Comparison of ENCODE assay signal across 1 cellular context in genomic region chr10:7895699-7896090, GRCh38.
A peak's percentile ranks its signal among the peaks of the same experiment; 100 is the strongest.
TF ChIP-seq lines count a peak whose summit lies in the region.

No MANE protein-coding gene starts in this region.

TF ChIP-seq in K562, 482 proteins besides CTCF, POLR2A, EP300 and RAD21 (continued from another document):
- no peak for TF ChIP-seq HINFP (tag; conservative IDR thresholded peaks at IDR 0.05; ENCODE audit: low read depth)
- TF ChIP-seq E4F1 (CRISPR knock-in tag; IDR thresholded peaks at IDR 0.05; ENCODE audit: borderline replicate concordance), result no peak
- no peak for TF ChIP-seq ZC3H11A (IDR thresholded peaks at IDR 0.05; ENCODE audit: low read depth, low read length)
- no peak for TF ChIP-seq ZBTB9 (CRISPR knock-in tag; IDR thresholded peaks at IDR 0.05)
- TF ChIP-seq CBX1 (IDR thresholded peaks at IDR 0.05; ENCODE audit: low read depth), result no peak
- no peak for TF ChIP-seq ZSCAN29 (IDR thresholded peaks at IDR 0.05)
- 0 out of 2 replicates have a peak, but pooled peaks have one; percentile 5 for TF ChIP-seq ZNF316 (IDR thresholded peaks at IDR 0.05)
- no peak for TF ChIP-seq HDAC8 (tag; IDR thresholded peaks at IDR 0.05)
- TF ChIP-seq ETS2 (tag; IDR thresholded peaks at IDR 0.05; ENCODE audit: borderline replicate concordance, poor library complexity, severe bottlenecking), result no peak
- TF ChIP-seq PRDM10 (IDR thresholded peaks at IDR 0.05; ENCODE audit: partially characterized antibody), result no peak
- TF ChIP-seq EGR1 (conservative IDR thresholded peaks at IDR 0.05), result peak; percentile 62
- TF ChIP-seq U2AF1 (optimal IDR thresholded peaks at IDR 0.05; ENCODE audit: low read depth, low read length), result no peak
- TF ChIP-seq KLF10 (CRISPR knock-in tag; IDR thresholded peaks at IDR 0.05), result no peak
- no peak for TF ChIP-seq NCOA6 (IDR thresholded peaks at IDR 0.05)
- no peak for TF ChIP-seq PPARD (CRISPR knock-in tag; IDR thresholded peaks at IDR 0.05)
